In the genomic region with DNA sequence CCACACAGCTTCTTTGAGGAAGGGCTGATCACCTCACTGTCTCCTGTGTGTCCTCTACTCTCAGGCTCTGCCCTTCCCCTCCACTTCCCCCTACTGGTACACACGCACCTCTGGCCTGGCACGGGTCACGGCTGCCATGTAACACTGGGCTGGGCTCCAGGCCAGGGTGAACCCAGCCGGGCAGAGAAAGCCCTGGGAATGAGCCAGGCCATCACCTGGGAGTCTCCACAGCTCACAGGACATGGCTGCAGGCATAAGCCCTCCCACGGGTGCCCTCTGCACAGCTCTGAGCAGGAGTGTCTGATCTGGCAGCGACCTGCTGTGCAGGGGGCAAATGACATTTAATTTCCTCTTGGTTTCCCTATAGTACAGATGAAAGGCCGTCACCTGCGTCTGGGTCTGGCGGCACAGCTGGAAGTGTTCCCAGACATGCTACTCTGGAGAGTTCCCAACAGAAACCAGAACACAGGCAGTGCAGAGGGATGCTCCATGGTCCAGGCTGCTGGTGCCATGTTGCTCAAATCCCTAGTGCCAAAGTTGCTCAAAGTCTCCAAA, we compare ENCODE assay signal across 16 cellular contexts.
A peak's percentile ranks its signal among the peaks of the same experiment; 100 is the strongest.
DNase-seq lines count a peak whose midpoint lies in the region; ATAC-seq and TF ChIP-seq lines count a peak whose summit lies in the region.
"Had no signal": no experiment of that assay in that cellular context is flagged by ENCODE, and none has a peak within 500 bp of the region (broad histone marks: within the 10 kb centered on the region; RNA-seq: fewer than 3 reads in every experiment).

No MANE protein-coding gene starts in this region.

- H3K9ac ChIP-seq in colonic mucosa (ENCODE audit: low read depth in 2 of 2, low read length in 2 of 2) (peak overlapping the region in 1 of 2 donors; percentile 8), mucosa of rectum (ENCODE audit: low read depth in 1 of 2, low read length in 2 of 2) (peak overlapping the region in 1 of 2 donors; percentile 9), smooth muscle cell (ENCODE audit: low read depth) (no peak overlapping the region)

- H3K27me3 ChIP-seq in colonic mucosa = no peaks in the 10 kb centered on the region
- no peaks in the 10 kb centered on the region for H3K27me3 ChIP-seq in mucosa of rectum (ENCODE audit: control insufficient read depth in 2 of 2, insufficient read depth in 2 of 2, low read length in 2 of 2)
- no peaks in the 10 kb centered on the region for H3K27me3 ChIP-seq in smooth muscle cell (ENCODE audit: low read depth)

- TF ChIP-seq CTCF in colonic mucosa (IDR thresholded peaks at IDR 0.05) = peak; percentile 18
- TF ChIP-seq CTCF in smooth muscle cell (IDR thresholded peaks at IDR 0.05; ENCODE audit: borderline replicate concordance, insufficient read depth, poor library complexity, severe bottlenecking) = no peak

- no peaks in the 10 kb centered on the region for H3K9me3 ChIP-seq in colonic mucosa
- no peaks in the 10 kb centered on the region for H3K9me3 ChIP-seq in mucosa of rectum (ENCODE audit: control insufficient read depth in 2 of 2, low read length in 2 of 2)
- no peaks in the 10 kb centered on the region for H3K9me3 ChIP-seq in smooth muscle cell (replicated peaks; ENCODE audit: low read depth)

- ATAC-seq in GM21423 (IDR thresholded peaks at IDR 0.05; ENCODE audit: unreplicated experiment) = no peak

- no peaks in the 10 kb centered on the region for H3K36me3 ChIP-seq in colonic mucosa
- H3K36me3 ChIP-seq in mucosa of rectum (ENCODE audit: control insufficient read depth in 2 of 2, insufficient read depth in 2 of 2, low read length in 2 of 2) = peaks cover 16 to 21% of the 10 kb centered on the region in 2 donors
- no peaks in the 10 kb centered on the region for H3K36me3 ChIP-seq in smooth muscle cell (ENCODE audit: low read depth)

- H3K4me3 ChIP-seq in colonic mucosa (no peak overlapping the region), mucosa of rectum (ENCODE audit: low read length in 2 of 2) (no peak overlapping the region), smooth muscle cell (no peak overlapping the region)
- H3K4me3 ChIP-seq: PC-9 had no signal

- intact Hi-C loops in colonic mucosa (cut with DNase I) = loop anchor here (5.0 kb wide), 1 partner anchor 77 kb away; no protein-coding TSS in a partner anchor

- no peak overlapping the region for H2AFZ ChIP-seq in smooth muscle cell (ENCODE audit: low read depth)
- H2AFZ ChIP-seq: PC-9 had no signal

- peak overlapping the region; percentile 10 for H3K27ac ChIP-seq in colonic mucosa
- H3K27ac ChIP-seq in mucosa of rectum (ENCODE audit: low read depth in 2 of 2, low read length in 2 of 2) = peak overlapping the region; percentile 56 to 62
- no peak overlapping the region for H3K27ac ChIP-seq in smooth muscle cell (ENCODE audit: low read depth)
- H3K27ac ChIP-seq: epithelial cell of prostate, PC-9 had no signal

- H3F3A ChIP-seq in smooth muscle cell (ENCODE audit: low read depth) = no peaks in the 10 kb centered on the region

- DNase-seq in DMS53 (lab: John Stamatoyannopoulos, UW) (peak; percentile 91), NCI-H2029 (lab: John Stamatoyannopoulos, UW) (peak; percentile 99), colonic mucosa (peak; percentile 62), iPS-NIHi7 (ENCODE audit: extremely low spot score) (no peak), NCI-H82 treated with DMSO at 0.1 percent for 48 hours (lab: John Stamatoyannopoulos, UW; ENCODE audit: unreplicated experiment) (no peak), smooth muscle cell (lab: John Stamatoyannopoulos, UW; ENCODE audit: unreplicated experiment) (no peak)
- DNase-seq: activated CD4-positive, alpha-beta T cell treated with anti-CD3 and anti-CD28 coated beads, Interleukin-2, amount 50 U/mL, for 48 hours; activated naive CD4-positive, alpha-beta T cell; NCI-H1930; PC-9; stimulated activated CD4-positive, alpha-beta T cell treated with anti-CD3 and anti-CD28 coated beads, Interleukin-4, amount 100 ng/mL, for 24 hours; stimulated activated naive CD4-positive, alpha-beta T cell; T-helper 2 cell had no signal

- H3K4me1 ChIP-seq in colonic mucosa (peaks cover 14% of the 10 kb centered on the region), mucosa of rectum (ENCODE audit: control insufficient read depth in 2 of 2, insufficient read depth in 2 of 2, low read length in 2 of 2) (peaks cover 21 to 32% of the 10 kb centered on the region in 2 donors), smooth muscle cell (ENCODE audit: low read depth) (no peaks in the 10 kb centered on the region)

- H3K4me2 ChIP-seq in smooth muscle cell = no peak overlapping the region
- H3K4me2 ChIP-seq: PC-9 had no signal

- H3K79me2 ChIP-seq in smooth muscle cell (ENCODE audit: low read depth) = no peaks in the 10 kb centered on the region

- 87% methylated on average over 9 of the region's 9 CpGs for WGBS in smooth muscle cell (ENCODE audit: low lambda C conversion rate)

- no peaks in the 10 kb centered on the region for H4K20me1 ChIP-seq in smooth muscle cell (ENCODE audit: low read depth)

Comparison
In these comparisons a context has a peak if more than half of its experiments do, and no peak if none do; other contexts are left out.
1. DNase-seq: peak in DMS53 (single experiment), NCI-H2029 (single experiment) and colonic mucosa (single experiment); none in iPS-NIHi7 (single experiment), NCI-H82 treated with DMSO at 0.1 percent for 48 hours (single experiment) and smooth muscle cell (single experiment).